In genomic region chr3:122515020-122515468, GRCh38 we compare ENCODE assay signal across 8 cellular contexts. TPM values are rescaled to one million over a fixed set of nuclear protein-coding genes. Genes with fewer than 3 reads are reported as not detected.
DNase-seq lines count a peak whose midpoint lies in the region; ATAC-seq and TF ChIP-seq lines count a peak whose summit lies in the region.

No MANE protein-coding gene starts in this region.

- POLR2A ChIA-PET in A673 (lab: Charles Lee; ENCODE audit: low non-redundant PET): no interaction called here

- DNase-seq in A673 (ENCODE audit: low spot score) (no peak), cardiac fibroblast (ENCODE audit: low read depth in 2 of 2) (no peak), GF-D8 (lab: John Stamatoyannopoulos, UW) (no peak)
- no peak for DNase-seq in stimulated activated CD4-positive, alpha-beta T cell treated with anti-CD3 and anti-CD28 coated beads, Interleukin-1b, Interleukin-23, amount 100 ng/mL, for 48 hours
- DNase-seq in effector CD8-positive, alpha-beta T cell (lab: John Stamatoyannopoulos, UW): no peak

- H3K4me3 ChIP-seq in A673 (ENCODE audit: low read depth, low read length, poor library complexity, severe bottlenecking): peak overlapping the region; percentile 89
- H3K4me3 ChIP-seq in HUES6 (ENCODE audit: low read depth, low read length): peak overlapping the region; percentile 84
- H3K4me3 ChIP-seq in cardiac fibroblast (replicated peaks in 1 of 2; ENCODE audit: low read depth in 2 of 2, low read length in 2 of 2): peak overlapping the region; percentile 62 to 80
- H3K4me3 ChIP-seq in mucosa of rectum (ENCODE audit: low read length in 2 of 2): peak overlapping the region; percentile 82 to 84

- TF ChIP-seq CTCF in A673 (conservative IDR thresholded peaks at IDR 0.05; ENCODE audit: low read depth, low read length) (no peak), cardiac fibroblast (IDR thresholded peaks at IDR 0.05; ENCODE audit: low read depth, low read length) (no peak)

- H3K27me3 ChIP-seq in A673 (replicated peaks; ENCODE audit: insufficient read depth, low read depth, low read length, poor library complexity) (no peaks in the 10 kb centered on the region), HUES6 (ENCODE audit: control insufficient read depth, insufficient read depth, low read length) (no peaks in the 10 kb centered on the region), mucosa of rectum (ENCODE audit: control insufficient read depth in 2 of 2, insufficient read depth in 2 of 2, low read length in 2 of 2) (no peaks in the 10 kb centered on the region)

- H3K9me3 ChIP-seq in A673 (ENCODE audit: low read depth, low read length, poor library complexity, severe bottlenecking): no peaks in the 10 kb centered on the region
- H3K9me3 ChIP-seq in HUES6 (ENCODE audit: control insufficient read depth, insufficient read depth, low read depth, low read length): no peaks in the 10 kb centered on the region
- no peaks in the 10 kb centered on the region for H3K9me3 ChIP-seq in mucosa of rectum (ENCODE audit: control insufficient read depth in 2 of 2, low read length in 2 of 2)

- H3K36me3 ChIP-seq in A673 (ENCODE audit: insufficient read depth, low read length, poor library complexity, severe bottlenecking) (no peaks in the 10 kb centered on the region), HUES6 (ENCODE audit: control insufficient read depth, insufficient read depth, low read length) (no peaks in the 10 kb centered on the region), mucosa of rectum (ENCODE audit: control insufficient read depth in 2 of 2, insufficient read depth in 2 of 2, low read length in 2 of 2) (no peaks in the 10 kb centered on the region)

- CTCF ChIA-PET in A673 (lab: Charles Lee): no interaction called here

- intact Hi-C loops in A673 (cut with micrococcal nuclease; ENCODE audit: unreplicated experiment): no loop called here

- no TSS peak for BruUV-seq in A673 (replicated peaks; lab: Mats Ljungman, UMichigan)

- H3K27ac ChIP-seq in A673 (ENCODE audit: low read depth, low read length, poor library complexity, severe bottlenecking) (peak overlapping the region; percentile 96), HUES6 (ENCODE audit: low read depth, low read length) (0 out of 2 replicates have a peak overlapping the region, but pooled peaks have one; percentile 96), mucosa of rectum (ENCODE audit: low read depth in 2 of 2, low read length in 2 of 2) (peak overlapping the region; percentile 92 to 94)

- H3K4me1 ChIP-seq in A673 (ENCODE audit: insufficient read depth, low read length, poor library complexity, severe bottlenecking) (peaks cover 24% of the 10 kb centered on the region), HUES6 (ENCODE audit: control insufficient read depth, insufficient read depth, low read length) (peaks cover 27% of the 10 kb centered on the region), mucosa of rectum (ENCODE audit: control insufficient read depth in 2 of 2, insufficient read depth in 2 of 2, low read length in 2 of 2) (peaks cover 7 to 17% of the 10 kb centered on the region in 2 donors)

- no peak overlapping the region for H3K9ac ChIP-seq in HUES6 (ENCODE audit: low read length)
- peak overlapping the region in 1 of 2 donors; percentile 82 for H3K9ac ChIP-seq in mucosa of rectum (ENCODE audit: low read depth in 1 of 2, low read length in 2 of 2)

- no peak for ATAC-seq in GM21447 (IDR thresholded peaks at IDR 0.05; ENCODE audit: unreplicated experiment)

RNA-seq across cellular contexts. Expression of gene KPNA1, which starts 0.3 kb away (rescaled TPM):
- 99.0 and 110 TPM in 2 replicates for total RNA-seq in A673 (2021)

RNA-seq across cellular contexts. Expression of gene PARP9, which starts 49.1 kb away (rescaled TPM):
- 10.6 and 10.8 TPM in 2 replicates for total RNA-seq in A673 (2021)

RNA-seq across cellular contexts. Expression of gene DTX3L, which starts 49.1 kb away (rescaled TPM):
- total RNA-seq in A673 (2021): 16.6 and 18.9 TPM in 2 replicates
